ENCODE assay signal across 9 cellular contexts in the genomic region with DNA sequence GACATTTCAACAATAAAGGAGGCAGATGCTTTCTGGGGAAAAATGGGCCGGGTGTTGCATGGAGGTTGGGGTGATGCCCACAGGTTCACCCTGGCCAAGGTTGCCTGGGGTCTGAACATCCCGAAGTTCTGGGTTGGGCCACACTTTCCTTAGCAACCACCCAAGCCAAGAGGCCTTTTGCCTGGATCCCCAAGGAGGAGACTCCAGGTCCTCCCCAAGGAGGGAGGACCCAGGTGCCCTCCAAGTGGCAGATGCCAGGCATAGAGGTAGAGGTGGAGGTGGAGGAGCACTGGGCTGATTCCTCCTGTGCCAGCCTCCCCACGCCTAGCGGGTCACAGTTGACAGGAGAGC. TPM values are rescaled to one million over a fixed set of nuclear protein-coding genes. Genes with fewer than 3 reads are reported as not detected.
DNase-seq lines count a peak whose midpoint lies in the region; ATAC-seq and TF ChIP-seq lines count a peak whose summit lies in the region.
"Had no signal": no experiment of that assay in that cellular context is flagged by ENCODE, and none has a peak within 500 bp of the region (broad histone marks: within the 10 kb centered on the region; RNA-seq: fewer than 3 reads in every experiment).

No MANE protein-coding gene starts in this region.

- peaks cover 8% of the 10 kb centered on the region; the same call in 1 of the 2 replicates for H3K4me1 ChIP-seq in HAP-1

- H3K4me3 Mint-ChIP-seq in activated CD4-positive, alpha-beta memory T cell treated with anti-CD3 and anti-CD28 coated beads, Interleukin-2, amount 10 ng/mL, durations not matched to agents 7 days and 5 days = peak overlapping the region; percentile 100
- peak overlapping the region; percentile 98 for H3K4me3 Mint-ChIP-seq in glutamatergic neuron (ENCODE audit: unreplicated experiment)

- H3K4me1 Mint-ChIP-seq in activated CD4-positive, alpha-beta memory T cell treated with anti-CD3 and anti-CD28 coated beads, Interleukin-2, amount 10 ng/mL, durations not matched to agents 7 days and 5 days = peaks cover 29% of the 10 kb centered on the region
- peaks cover 11% of the 10 kb centered on the region for H3K4me1 Mint-ChIP-seq in glutamatergic neuron (ENCODE audit: low read depth, unreplicated experiment)

- ATAC-seq in GM18505 (IDR thresholded peaks at IDR 0.05; ENCODE audit: unreplicated experiment) (no peak), GM19351 (IDR thresholded peaks at IDR 0.05; ENCODE audit: unreplicated experiment) (no peak)

- no peaks in the 10 kb centered on the region for H3K9me3 ChIP-seq in HAP-1

- H3K4me3 ChIP-seq in HAP-1 (peak overlapping the region; percentile 92), skin epidermis (peak overlapping the region; percentile 84 to 99 (median 91))

- in situ Hi-C loops in HAP-1 (cut with MboI; ENCODE audit: low sequenced_read_pairs) = no loop called here

- no peaks in the 10 kb centered on the region for H3K27me3 ChIP-seq in HAP-1 (ENCODE audit: low read depth)

- DNase-seq in HAP-1 (ENCODE audit: low spot score in 2 of 2) (no peak), glutamatergic neuron (no peak), NCI-H2029 (lab: John Stamatoyannopoulos, UW) (no peak), DMS 273 (lab: John Stamatoyannopoulos, UW; ENCODE audit: unreplicated experiment) (no peak)
- DNase-seq in activated CD4-positive, alpha-beta memory T cell treated with anti-CD3 and anti-CD28 coated beads, Interleukin-2, amount 10 ng/mL, durations not matched to agents 7 days and 5 days = no peak

- peaks cover 3% of the 10 kb centered on the region for H3K36me3 Mint-ChIP-seq in activated CD4-positive, alpha-beta memory T cell treated with anti-CD3 and anti-CD28 coated beads, Interleukin-2, amount 10 ng/mL, durations not matched to agents 7 days and 5 days (ENCODE audit: low read depth)
- no peaks in the 10 kb centered on the region for H3K36me3 Mint-ChIP-seq in glutamatergic neuron (ENCODE audit: unreplicated experiment)

- H3K36me3 ChIP-seq in HAP-1 (replicated peaks) = no peaks in the 10 kb centered on the region; the same call in 1 of the 2 replicates

- POLR2A ChIA-PET in activated CD4-positive, alpha-beta memory T cell treated with anti-CD3 and anti-CD28 coated beads, Interleukin-2, amount 10 ng/mL, durations not matched to agents 7 days and 5 days (lab: Charles Lee) = interaction anchor here (1.5 to 5.8 kb wide), 2 partner anchors 30 to 33 kb away, joined by 4 to 79 read pairs; partner anchors contain the start of gene POLDIP3

- no peaks in the 10 kb centered on the region for H3K27me3 Mint-ChIP-seq in activated CD4-positive, alpha-beta memory T cell treated with anti-CD3 and anti-CD28 coated beads, Interleukin-2, amount 10 ng/mL, durations not matched to agents 7 days and 5 days
- peaks cover 5% of the 10 kb centered on the region for H3K27me3 Mint-ChIP-seq in glutamatergic neuron (ENCODE audit: unreplicated experiment)

- H3K27ac Mint-ChIP-seq in activated CD4-positive, alpha-beta memory T cell treated with anti-CD3 and anti-CD28 coated beads, Interleukin-2, amount 10 ng/mL, durations not matched to agents 7 days and 5 days = peak overlapping the region; percentile 99
- H3K27ac Mint-ChIP-seq in glutamatergic neuron (ENCODE audit: unreplicated experiment) = no peak overlapping the region

- no peak for TF ChIP-seq CTCF in glutamatergic neuron (IDR thresholded peaks at IDR 0.05; ENCODE audit: partially characterized antibody, unreplicated experiment)

- CTCF ChIA-PET in activated CD4-positive, alpha-beta memory T cell treated with anti-CD3 and anti-CD28 coated beads, Interleukin-2, amount 10 ng/mL, durations not matched to agents 7 days and 5 days (lab: Charles Lee) = no interaction called here

- H3K27ac ChIP-seq in skin epidermis = peak overlapping the region in 18 of 21 experiments; percentile 83 to 98 (median 94)

- no peaks in the 10 kb centered on the region for H3K9me3 Mint-ChIP-seq in activated CD4-positive, alpha-beta memory T cell treated with anti-CD3 and anti-CD28 coated beads, Interleukin-2, amount 10 ng/mL, durations not matched to agents 7 days and 5 days
- H3K9me3 Mint-ChIP-seq in glutamatergic neuron (ENCODE audit: unreplicated experiment) = peaks cover 8% of the 10 kb centered on the region

- TF ChIP-seq POLR2A in GM18505 (IDR thresholded peaks at IDR 0.05; ENCODE audit: borderline replicate concordance, extremely low read depth, insufficient read depth, insufficient read length) = no peak

RNA-seq across cellular contexts. Expression of gene CYB5R3, which starts 1.2 kb away (rescaled TPM):
- 10 to 100 TPM; 68.4 to 74.3 TPM for total RNA-seq in activated CD4-positive, alpha-beta memory T cell treated with anti-CD3 and anti-CD28 coated beads, Interleukin-2, amount 10 ng/mL, durations not matched to agents 7 days and 5 days
- 148 TPM for total RNA-seq in glutamatergic neuron (ENCODE audit: unreplicated experiment)

RNA-seq across cellular contexts. Expression of gene ATP5MGL, which starts 7.6 kb away (rescaled TPM):
- 1 to 10 TPM; 1.2 to 1.3 TPM for total RNA-seq in activated CD4-positive, alpha-beta memory T cell treated with anti-CD3 and anti-CD28 coated beads, Interleukin-2, amount 10 ng/mL, durations not matched to agents 7 days and 5 days
- 1.1 TPM for total RNA-seq in glutamatergic neuron (ENCODE audit: unreplicated experiment)
- total RNA-seq: H4 had no signal

RNA-seq across cellular contexts. Expression of gene POLDIP3, which starts 33.3 kb away (rescaled TPM):
- total RNA-seq in activated CD4-positive, alpha-beta memory T cell treated with anti-CD3 and anti-CD28 coated beads, Interleukin-2, amount 10 ng/mL, durations not matched to agents 7 days and 5 days = 10 to 100 TPM; 71.4 to 74.7 TPM
- total RNA-seq in glutamatergic neuron (ENCODE audit: unreplicated experiment) = 52.8 TPM
